In genomic region chr6:160355001-160355400, GRCh38 we compare ENCODE assay signal across 13 cellular contexts. TPM values are rescaled to one million over a fixed set of nuclear protein-coding genes. Genes with fewer than 3 reads are reported as not detected.
DNase-seq lines count a peak whose midpoint lies in the region; ATAC-seq and TF ChIP-seq lines count a peak whose summit lies in the region.
"Had no signal": no experiment of that assay in that cellular context is flagged by ENCODE, and none has a peak within 500 bp of the region (broad histone marks: within the 10 kb centered on the region; RNA-seq: fewer than 3 reads in every experiment).

No MANE protein-coding gene starts in this region.

- peak overlapping the region; percentile 87 for H2AFZ ChIP-seq in mammary epithelial cell (ENCODE audit: low read depth, low read length)
- H2AFZ ChIP-seq: neural progenitor cell had no signal

- H3K36me3 Mint-ChIP-seq in CD4-positive, CD25-positive, alpha-beta regulatory T cell = peaks cover 2% of the 10 kb centered on the region
- H3K36me3 Mint-ChIP-seq: CD14-positive monocyte, neural progenitor cell had no signal

- H3K4me3 Mint-ChIP-seq in CD4-positive, CD25-positive, alpha-beta regulatory T cell = no peak overlapping the region
- H3K4me3 Mint-ChIP-seq: CD14-positive monocyte, neural progenitor cell had no signal

- intact Hi-C loops in mammary epithelial cell (cut with micrococcal nuclease) = no loop called here
- intact Hi-C loops in lower lobe of right lung (cut with DNase I) = no loop called here
- intact Hi-C loops in dorsolateral prefrontal cortex (cut with DNase I) = no loop called here

- peak; percentile 68 to 74 for ATAC-seq in CD4-positive, CD25-positive, alpha-beta regulatory T cell (ENCODE audit: low read depth in 2 of 2)
- peak; percentile 69 to 74 for ATAC-seq in lower lobe of right lung
- no peak for ATAC-seq in HG03439 (IDR thresholded peaks at IDR 0.05; ENCODE audit: unreplicated experiment)
- no peak for ATAC-seq in GM18511 (IDR thresholded peaks at IDR 0.05; ENCODE audit: unreplicated experiment)

- no peak overlapping the region for H3K27ac ChIP-seq in CD4-positive, CD25-positive, alpha-beta regulatory T cell (ENCODE audit: insufficient read depth, low read length, poor library complexity, severe bottlenecking)
- no peak overlapping the region for H3K27ac ChIP-seq in mammary epithelial cell (ENCODE audit: insufficient read depth, low read depth, low read length)
- no peak overlapping the region for H3K27ac ChIP-seq in lower lobe of right lung
- H3K27ac ChIP-seq in dorsolateral prefrontal cortex = no peak overlapping the region
- no peak overlapping the region for H3K27ac ChIP-seq in Peyer's patch
- H3K27ac ChIP-seq: neural progenitor cell, testis had no signal

- no peak overlapping the region for H3K4me3 ChIP-seq in CD4-positive, CD25-positive, alpha-beta regulatory T cell (ENCODE audit: low read depth, low read length)
- H3K4me3 ChIP-seq in mammary epithelial cell (replicated peaks in 1 of 3; ENCODE audit: insufficient read depth in 1 of 3, low read depth in 2 of 3, low read length in 3 of 3) (no peak overlapping the region), lower lobe of right lung (no peak overlapping the region), dorsolateral prefrontal cortex (no peak overlapping the region), Peyer's patch (no peak overlapping the region)
- H3K4me3 ChIP-seq: neural progenitor cell, testis had no signal

- H3K9me3 ChIP-seq in CD4-positive, CD25-positive, alpha-beta regulatory T cell (ENCODE audit: control insufficient read depth in 2 of 2, low read length in 2 of 2) = no peaks in the 10 kb centered on the region
- H3K9me3 ChIP-seq in mammary epithelial cell (replicated peaks; ENCODE audit: insufficient read depth, low read length) (no peaks in the 10 kb centered on the region), lower lobe of right lung (no peaks in the 10 kb centered on the region), Peyer's patch (no peaks in the 10 kb centered on the region)
- H3K9me3 ChIP-seq: testis had no signal

- no peak overlapping the region for H3K9ac ChIP-seq in mammary epithelial cell (ENCODE audit: insufficient read depth, low read length)
- H3K9ac ChIP-seq: neural progenitor cell had no signal

- WGBS in mammary epithelial cell (ENCODE audit: low coverage, missing lambda C conversion rate) = 81% methylated on average over 7 of the region's 7 CpGs

- peak overlapping the region; percentile 20 for H3K4me2 ChIP-seq in mammary epithelial cell (ENCODE audit: insufficient read depth, low read depth, low read length)
- H3K4me2 ChIP-seq: neural progenitor cell had no signal

- H3K79me2 ChIP-seq in mammary epithelial cell (ENCODE audit: insufficient read depth, low read length) = no peaks in the 10 kb centered on the region

- no peak for TF ChIP-seq POLR2A in Peyer's patch (IDR thresholded peaks at IDR 0.05)

- H3K27ac Mint-ChIP-seq in CD4-positive, CD25-positive, alpha-beta regulatory T cell = no peak overlapping the region
- H3K27ac Mint-ChIP-seq: CD14-positive monocyte, neural progenitor cell had no signal

- no peaks in the 10 kb centered on the region for H3K4me1 ChIP-seq in CD4-positive, CD25-positive, alpha-beta regulatory T cell (ENCODE audit: control insufficient read depth, insufficient read depth, low read length, poor library complexity, severe bottlenecking)
- peaks cover 7% of the 10 kb centered on the region for H3K4me1 ChIP-seq in mammary epithelial cell (ENCODE audit: insufficient read depth, low read length)
- H3K4me1 ChIP-seq in lower lobe of right lung = peaks cover 12% of the 10 kb centered on the region
- no peaks in the 10 kb centered on the region for H3K4me1 ChIP-seq in Peyer's patch
- H3K4me1 ChIP-seq: neural progenitor cell had no signal

- peak in 1 of 3 donors; percentile 34 for DNase-seq in CD4-positive, CD25-positive, alpha-beta regulatory T cell
- peak; percentile 83 for DNase-seq in HT1080 (ENCODE audit: low read depth)
- peak; percentile 70 for DNase-seq in mammary epithelial cell
- DNase-seq in lower lobe of right lung = no peak
- DNase-seq in dorsolateral prefrontal cortex = no peak
- DNase-seq in Peyer's patch = no peak
- DNase-seq: amygdala, testis had no signal

- in situ Hi-C loops in mammary epithelial cell (cut with MboI; ENCODE audit: low sequenced_read_pairs in 2 of 2) = no loop called here

- H3K36me3 ChIP-seq in CD4-positive, CD25-positive, alpha-beta regulatory T cell (ENCODE audit: control insufficient read depth, insufficient read depth, low read length) = no peaks in the 10 kb centered on the region
- H3K36me3 ChIP-seq in mammary epithelial cell (ENCODE audit: insufficient read depth, low read length) (no peaks in the 10 kb centered on the region), lower lobe of right lung (no peaks in the 10 kb centered on the region), Peyer's patch (no peaks in the 10 kb centered on the region)
- H3K36me3 ChIP-seq: neural progenitor cell had no signal

- dilution Hi-C loops in mammary epithelial cell (cut with HindIII; ENCODE audit: low sequenced_read_pairs) = no loop called here

- no peaks in the 10 kb centered on the region for H3K9me3 Mint-ChIP-seq in CD4-positive, CD25-positive, alpha-beta regulatory T cell
- H3K9me3 Mint-ChIP-seq: neural progenitor cell had no signal

- peaks cover 27% of the 10 kb centered on the region for H3K27me3 Mint-ChIP-seq in CD4-positive, CD25-positive, alpha-beta regulatory T cell

- no peaks in the 10 kb centered on the region for H4K20me1 ChIP-seq in mammary epithelial cell (ENCODE audit: insufficient read depth, low read length)

- no TSS peak for BruUV-seq in mammary epithelial cell (replicated peaks; lab: Mats Ljungman, UMichigan)

- CTCF ChIA-PET in mammary epithelial cell (lab: Charles Lee; ENCODE audit: low non-redundant PET) = interaction anchor here (0.6 kb wide), 1 partner anchor 134 kb away, joined by 5 read pairs; no protein-coding TSS in a partner anchor

- TF ChIP-seq CTCF in mammary epithelial cell (conservative IDR thresholded peaks at IDR 0.05 in 1 of 2, IDR thresholded peaks at IDR 0.05 in 1 of 2; ENCODE audit: extremely low read depth in 1 of 2, insufficient read depth in 1 of 2, low read depth in 1 of 2, low read length in 2 of 2) (no peak), lower lobe of right lung (IDR thresholded peaks at IDR 0.05) (no peak), dorsolateral prefrontal cortex (IDR thresholded peaks at IDR 0.05 in 54 of 56, conservative IDR thresholded peaks at IDR 0.05 in 2 of 56; ENCODE audit: low read depth in 1 of 56, partially characterized antibody in 56 of 56) (no peak), Peyer's patch (IDR thresholded peaks at IDR 0.05) (no peak)

- peaks cover 4% of the 10 kb centered on the region for H3K27me3 ChIP-seq in CD4-positive, CD25-positive, alpha-beta regulatory T cell (ENCODE audit: control insufficient read depth, insufficient read depth, low read length)
- H3K27me3 ChIP-seq in mammary epithelial cell (ENCODE audit: insufficient read depth, low read length) (no peaks in the 10 kb centered on the region), lower lobe of right lung (ENCODE audit: low read depth) (peaks cover 7% of the 10 kb centered on the region), dorsolateral prefrontal cortex (peaks cover 0 to 73% (median 32%) of the 10 kb centered on the region in 45 donors), Peyer's patch (no peaks in the 10 kb centered on the region)
- H3K27me3 ChIP-seq: testis had no signal

- peaks cover 0 to 17% (median 5%) of the 10 kb centered on the region in 4 donors for H3K4me1 Mint-ChIP-seq in CD4-positive, CD25-positive, alpha-beta regulatory T cell
- H3K4me1 Mint-ChIP-seq: neural progenitor cell had no signal

RNA-seq across cellular contexts. Expression of gene SLC22A3, which starts 6.8 kb away (rescaled TPM):
- total RNA-seq in CD4-positive, CD25-positive, alpha-beta regulatory T cell = 0.67 TPM
- polyA plus RNA-seq in CD4-positive, CD25-positive, alpha-beta regulatory T cell = 1 to 10 TPM in 3 of 4 donors, under 1 TPM in 1; 0.41 to 1.9 (median 1.1) TPM
- not detected in 2 replicates for total RNA-seq in HT1080 (2014; rRNA removed; shearing (Covaris generic))
- not detected in 2 replicates for polyA plus RNA-seq in HT1080 (2015; cell fraction: cytosol; rRNA removed)
- not detected in 2 replicates for polyA plus RNA-seq in HT1080 (2015; cell fraction: nucleus; rRNA removed)
- total RNA-seq in mammary epithelial cell (1 to 10 TPM in 1 of 2 donors, under 1 TPM in 1; 0.33 to 1.4 TPM), lower lobe of right lung (37.7 TPM), dorsolateral prefrontal cortex (1 to 10 TPM in 104 of 120 experiments, under 1 TPM in 16; 0.43 to 7.2 (median 1.7) TPM), Peyer's patch (10 to 100 TPM in 1 of 4 donors, 1 to 10 TPM in 3; 2.5 to 10.6 (median 8.9) TPM)
- polyA plus RNA-seq in mammary epithelial cell = 0.52 TPM
- polyA minus RNA-seq in mammary epithelial cell = not detected
- total RNA-seq: T-helper 1 cell treated with Interleukin-12 subunit alpha and Interleukin-12 subunit beta and Interleukin-4 antibody, amounts not matched to agents 30 ng/mL and 1 ng/mL, for 36 hours had no signal
- polyA plus RNA-seq: CD14-positive monocyte had no signal

Comparison
In these comparisons a context has a peak if more than half of its experiments do, and no peak if none do; other contexts are left out.
1. ATAC-seq: peak in CD4-positive, CD25-positive, alpha-beta regulatory T cell (2 of 2) and lower lobe of right lung (2 of 2); none in HG03439 (single experiment) and GM18511 (single experiment).
2. DNase-seq: peak in HT1080 (single experiment) and mammary epithelial cell (single experiment); none in lower lobe of right lung (single experiment), dorsolateral prefrontal cortex (0 of 10) and Peyer's patch (0 of 3).